ENCODE assay signal across 19 cellular contexts in the genomic region with DNA sequence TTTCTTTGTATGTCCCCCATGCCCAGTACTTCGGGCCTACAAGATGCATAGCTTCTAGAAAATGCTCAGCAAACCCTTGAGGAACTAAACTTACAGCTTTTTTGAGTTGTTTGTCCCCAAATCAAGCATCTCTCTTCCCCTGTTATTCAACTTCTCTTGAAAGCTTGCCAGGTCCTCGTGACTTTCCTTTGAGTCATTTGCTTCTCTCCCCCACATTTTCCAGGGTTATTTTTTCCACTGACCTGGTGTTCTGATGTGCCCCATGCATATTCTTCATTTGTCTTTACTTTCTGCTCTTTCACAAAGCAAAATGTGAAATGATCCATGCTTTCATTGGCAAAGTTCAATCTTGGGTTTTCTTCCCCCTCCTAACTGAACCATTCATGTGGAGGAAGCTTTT.
DNase-seq lines count a peak whose midpoint lies in the region; ATAC-seq and TF ChIP-seq lines count a peak whose summit lies in the region.
"Had no signal": no experiment of that assay in that cellular context is flagged by ENCODE, and none has a peak within 500 bp of the region (broad histone marks: within the 10 kb centered on the region; RNA-seq: fewer than 3 reads in every experiment).

No MANE protein-coding gene starts in this region.

- H3K36me3 ChIP-seq in MG63 (no peaks in the 10 kb centered on the region), brain microvascular endothelial cell (replicated peaks) (no peaks in the 10 kb centered on the region), right lobe of liver (no peaks in the 10 kb centered on the region)

- H3K9me3 ChIP-seq in MG63 (no peaks in the 10 kb centered on the region), right lobe of liver (no peaks in the 10 kb centered on the region)

- BruUV-seq in Calu3 (replicated peaks; lab: Mats Ljungman, UMichigan), result no TSS peak

- TF ChIP-seq CTCF in Calu3 (IDR thresholded peaks at IDR 0.05; ENCODE audit: unreplicated experiment), result no peak
- no peak for TF ChIP-seq CTCF in brain microvascular endothelial cell (IDR thresholded peaks at IDR 0.05; ENCODE audit: low read depth, low read length, missing control alignments)
- TF ChIP-seq CTCF in right lobe of liver (IDR thresholded peaks at IDR 0.05), result no peak

- ATAC-seq in right lobe of liver (no peak), GM18870 (IDR thresholded peaks at IDR 0.05; ENCODE audit: unreplicated experiment) (no peak)
- ATAC-seq: effector memory CD8-positive, alpha-beta T cell had no signal

- CTCF ChIA-PET in Calu3 (lab: Charles Lee), result no interaction called here

- no peaks in the 10 kb centered on the region for H3K27me3 Mint-ChIP-seq in Calu3 (ENCODE audit: unreplicated experiment)
- H3K27me3 Mint-ChIP-seq: effector memory CD8-positive, alpha-beta T cell had no signal

- no peak overlapping the region for H3K4me3 ChIP-seq in MG63
- no peak overlapping the region for H3K4me3 ChIP-seq in brain microvascular endothelial cell (ENCODE audit: low read depth, low read length)
- H3K4me3 ChIP-seq in right lobe of liver, result no peak overlapping the region

- H3K4me1 Mint-ChIP-seq in Calu3 (ENCODE audit: low read depth, unreplicated experiment), result peaks cover 11% of the 10 kb centered on the region
- H3K4me1 Mint-ChIP-seq: B cell had no signal

- H3K27me3 ChIP-seq in MG63 (no peaks in the 10 kb centered on the region), brain microvascular endothelial cell (replicated peaks) (no peaks in the 10 kb centered on the region), right lobe of liver (no peaks in the 10 kb centered on the region)

- TF ChIP-seq POLR2A in right lobe of liver (IDR thresholded peaks at IDR 0.05), result no peak

- H3K27ac ChIP-seq in brain microvascular endothelial cell (no peak overlapping the region), right lobe of liver (no peak overlapping the region)

- H3K4me3 Mint-ChIP-seq in Calu3 (ENCODE audit: low read depth, unreplicated experiment), result no peak overlapping the region
- H3K4me3 Mint-ChIP-seq: activated naive CD4-positive, alpha-beta T cell treated with anti-CD3 and anti-CD28 coated beads for 36 hours; B cell; effector memory CD8-positive, alpha-beta T cell; stimulated activated naive CD8-positive, alpha-beta T cell treated with anti-CD3 and anti-CD28 coated beads, Interleukin-15, Interleukin-2, amounts not matched to agents 100 ng/mL and 50 ng/mL, for 24 hours had no signal

- no peaks in the 10 kb centered on the region for H3K4me1 ChIP-seq in right lobe of liver

- peak overlapping the region; percentile 43 for H3K27ac Mint-ChIP-seq in Calu3 (ENCODE audit: unreplicated experiment)
- H3K27ac Mint-ChIP-seq: activated naive CD4-positive, alpha-beta T cell treated with anti-CD3 and anti-CD28 coated beads for 36 hours; B cell; effector memory CD8-positive, alpha-beta T cell; stimulated activated naive CD8-positive, alpha-beta T cell treated with anti-CD3 and anti-CD28 coated beads, Interleukin-15, Interleukin-2, amounts not matched to agents 100 ng/mL and 50 ng/mL, for 24 hours had no signal

- in situ Hi-C loops in brain microvascular endothelial cell (cut with HindIII; ENCODE audit: low pct_ligation_motif_present, low sequenced_read_pairs), result no loop called here

- peaks cover 4% of the 10 kb centered on the region for H3K36me3 Mint-ChIP-seq in Calu3 (ENCODE audit: insufficient read depth, unreplicated experiment)

- DNase-seq in Calu3, result no peak
- DNase-seq in MG63, result peak; percentile 38
- peak; percentile 24 for DNase-seq in brain microvascular endothelial cell
- DNase-seq in non-pigmented ciliary epithelial cell (ENCODE audit: low read depth), result peak; percentile 10
- DNase-seq in right lobe of liver, result no peak
- no peak for DNase-seq in middle frontal gyrus (ENCODE audit: extremely low spot score, low spot score)
- DNase-seq in activated naive CD4-positive, alpha-beta T cell (lab: John Stamatoyannopoulos, UW), result no peak
- DNase-seq: activated CD4-positive, CD25-positive, alpha-beta regulatory T cell treated with anti-CD3 and anti-CD28 coated beads, Interleukin-2, amount 50 U/mL, for 72 hours; activated CD8-positive, alpha-beta memory T cell treated with anti-CD3 and anti-CD28 coated beads, Interleukin-2, amount 50 U/mL, for 4 hours; activated naive CD4-positive, alpha-beta T cell treated with anti-CD3 and anti-CD28 coated beads for 36 hours; central memory CD4-positive, alpha-beta T cell; effector memory CD8-positive, alpha-beta T cell; H7; NCI-H187; NCI-H524; T-helper 1 cell had no signal

- intact Hi-C loops in Calu3 (cut with micrococcal nuclease; ENCODE audit: unreplicated experiment), result no loop called here
- intact Hi-C loops in right lobe of liver (cut with DNase I), result no loop called here

- WGBS in right lobe of liver (ENCODE audit: insufficient coverage, low coverage, low lambda C conversion rate, missing lambda C conversion rate), result 30% methylated on average over 2 of the region's 2 CpGs

- H3K9me3 Mint-ChIP-seq in Calu3 (ENCODE audit: low read depth, unreplicated experiment), result peaks cover 2% of the 10 kb centered on the region

Comparison
In these comparisons a context has a peak if more than half of its experiments do, and no peak if none do; other contexts are left out.
1. DNase-seq: peak in MG63 (single experiment), brain microvascular endothelial cell (single experiment) and non-pigmented ciliary epithelial cell (single experiment); none in Calu3 (single experiment), right lobe of liver (0 of 3), middle frontal gyrus (single experiment) and activated naive CD4-positive, alpha-beta T cell (0 of 4).